In genomic region chr1:10508511-10508951, GRCh38 we compare ENCODE assay signal across 10 cellular contexts. TPM values are rescaled to one million over a fixed set of nuclear protein-coding genes. Genes with fewer than 3 reads are reported as not detected.
DNase-seq lines count a peak whose midpoint lies in the region; ATAC-seq and TF ChIP-seq lines count a peak whose summit lies in the region.
"Had no signal": no experiment of that assay in that cellular context is flagged by ENCODE, and none has a peak within 500 bp of the region (broad histone marks: within the 10 kb centered on the region; RNA-seq: fewer than 3 reads in every experiment).

No MANE protein-coding gene starts in this region.

- H3K36me3 Mint-ChIP-seq in brain: no peaks in the 10 kb centered on the region
- H3K36me3 Mint-ChIP-seq in osteocyte (ENCODE audit: unreplicated experiment): no peaks in the 10 kb centered on the region

- H3K9me3 Mint-ChIP-seq in brain (no peaks in the 10 kb centered on the region), osteocyte (ENCODE audit: unreplicated experiment) (no peaks in the 10 kb centered on the region)

- H3K4me1 Mint-ChIP-seq in brain: peaks cover 69% of the 10 kb centered on the region
- peaks cover 64% of the 10 kb centered on the region for H3K4me1 Mint-ChIP-seq in osteocyte (ENCODE audit: unreplicated experiment)

- DNase-seq in EL (peak; percentile 63), NCI-H2171 treated with DMSO at 0.1 percent for 48 hours (lab: John Stamatoyannopoulos, UW) (peak; percentile 83), osteocyte (ENCODE audit: extremely low spot score, unreplicated experiment) (no peak), NCI-H2107 (lab: John Stamatoyannopoulos, UW) (no peak), foreskin keratinocyte (no peak)
- DNase-seq: dorsolateral prefrontal cortex, NCI-H1930 had no signal

- no peak overlapping the region for H3K27ac ChIP-seq in foreskin keratinocyte
- H3K27ac ChIP-seq: dorsolateral prefrontal cortex, parathyroid adenoma had no signal

- no peaks in the 10 kb centered on the region for H3K27me3 ChIP-seq in foreskin keratinocyte
- H3K27me3 ChIP-seq: dorsolateral prefrontal cortex had no signal

- no peak for ATAC-seq in foreskin keratinocyte
- ATAC-seq in GM18909 (IDR thresholded peaks at IDR 0.05; ENCODE audit: poor library complexity, unreplicated experiment): no peak

- H3K27ac Mint-ChIP-seq in brain (peak overlapping the region in 4 of 5 experiments; percentile 21 to 45 (median 36)), osteocyte (ENCODE audit: unreplicated experiment) (peak overlapping the region; percentile 63)

- H3K27me3 Mint-ChIP-seq in brain (no peaks in the 10 kb centered on the region), osteocyte (ENCODE audit: unreplicated experiment) (no peaks in the 10 kb centered on the region)

- TF ChIP-seq CTCF in brain (conservative IDR thresholded peaks at IDR 0.05) (no peak), osteocyte (IDR thresholded peaks at IDR 0.05) (no peak), foreskin keratinocyte (conservative IDR thresholded peaks at IDR 0.05) (no peak)

- H3K4me3 Mint-ChIP-seq in brain: no peak overlapping the region
- no peak overlapping the region for H3K4me3 Mint-ChIP-seq in osteocyte (ENCODE audit: unreplicated experiment)

- H3K4me1 ChIP-seq in foreskin keratinocyte: peaks cover 22% of the 10 kb centered on the region

RNA-seq across cellular contexts. Expression of gene PEX14, which starts 33.8 kb away (rescaled TPM):
- polyA plus RNA-seq in brain (ENCODE audit: insufficient read depth, low read depth, low replicate concordance) (37.1 TPM), foreskin keratinocyte (23.3 and 24.7 TPM in 2 replicates)
- total RNA-seq in osteocyte (22.2 and 23.8 TPM in 2 replicates), foreskin keratinocyte (21.3 and 23.7 TPM in 2 replicates)

RNA-seq across cellular contexts. Expression of gene DFFA, which starts 36.2 kb away (rescaled TPM):
- polyA plus RNA-seq in brain (ENCODE audit: insufficient read depth, low read depth, low replicate concordance) (31.8 TPM), foreskin keratinocyte (40.3 and 52.0 TPM in 2 replicates)
- total RNA-seq in osteocyte (39.6 and 39.8 TPM in 2 replicates), foreskin keratinocyte (57.3 and 69.3 TPM in 2 replicates)

RNA-seq across cellular contexts. Expression of gene CORT, which starts 58.7 kb away (rescaled TPM):
- polyA plus RNA-seq in brain (ENCODE audit: insufficient read depth, low read depth, low replicate concordance) (2.6 TPM), foreskin keratinocyte (0.11 and 0.17 TPM in 2 replicates)
- total RNA-seq in osteocyte (0.40 and 0.68 TPM in 2 replicates), foreskin keratinocyte (0.21 and 0.24 TPM in 2 replicates)

Comparison
In these comparisons a context has a peak if more than half of its experiments do, and no peak if none do; other contexts are left out.
1. DNase-seq: peak in EL (single experiment) and NCI-H2171 treated with DMSO at 0.1 percent for 48 hours (single experiment); none in osteocyte (single experiment), NCI-H2107 (single experiment) and foreskin keratinocyte (0 of 2).